ENCODE assay signal across 2 cellular contexts in the genomic region with DNA sequence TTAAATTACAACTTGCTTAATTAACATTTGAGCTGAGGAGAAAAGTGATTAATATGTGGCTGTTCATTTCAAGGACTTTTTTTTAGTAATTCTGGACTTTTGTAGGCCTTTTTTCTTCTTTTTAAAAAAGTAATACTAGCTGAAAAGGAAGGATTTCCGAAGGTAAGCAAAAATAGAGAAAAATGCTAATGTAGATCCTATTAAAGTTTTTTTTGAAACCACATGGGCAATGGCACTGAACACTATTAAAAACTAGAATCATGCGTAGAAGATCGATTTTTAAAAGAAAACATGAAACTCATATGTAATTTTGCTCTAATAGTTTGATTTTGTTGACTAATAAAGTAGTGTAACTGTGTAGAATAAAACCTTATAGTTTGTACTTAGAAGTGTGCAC.
TF ChIP-seq lines count a peak whose summit lies in the region.

No MANE protein-coding gene starts in this region.

TF ChIP-seq in SK-N-SH, 30 proteins besides CTCF, POLR2A, EP300 and RAD21 (continued from another document):
- TF ChIP-seq NFIC (IDR thresholded peaks at IDR 0.05; ENCODE audit: borderline replicate concordance), result no peak

TF ChIP-seq in SK-N-SH treated with all-trans-retinoic acid at 6 μM for 48 hours, 23 proteins besides CTCF, POLR2A, EP300 and RAD21 (continued from another document):
- TF ChIP-seq, protein P1, sequence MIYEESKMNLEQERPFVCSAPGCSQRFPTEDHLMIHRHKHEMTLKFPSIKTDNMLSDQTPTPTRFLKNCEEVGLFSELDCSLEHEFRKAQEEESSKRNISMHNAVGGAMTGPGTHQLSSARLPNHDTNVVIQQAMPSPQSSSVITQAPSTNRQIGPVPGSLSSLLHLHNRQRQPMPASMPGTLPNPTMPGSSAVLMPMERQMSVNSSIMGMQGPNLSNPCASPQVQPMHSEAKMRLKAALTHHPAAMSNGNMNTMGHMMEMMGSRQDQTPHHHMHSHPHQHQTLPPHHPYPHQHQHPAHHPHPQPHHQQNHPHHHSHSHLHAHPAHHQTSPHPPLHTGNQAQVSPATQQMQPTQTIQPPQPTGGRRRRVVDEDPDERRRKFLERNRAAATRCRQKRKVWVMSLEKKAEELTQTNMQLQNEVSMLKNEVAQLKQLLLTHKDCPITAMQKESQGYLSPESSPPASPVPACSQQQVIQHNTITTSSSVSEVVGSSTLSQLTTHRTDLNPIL (CRISPR knock-in tag; IDR thresholded peaks at IDR 0.05; ENCODE audit: low read depth), result no peak
- TF ChIP-seq SNAI2 (CRISPR knock-in tag; IDR thresholded peaks at IDR 0.05), result no peak
- TF ChIP-seq, protein P2, sequence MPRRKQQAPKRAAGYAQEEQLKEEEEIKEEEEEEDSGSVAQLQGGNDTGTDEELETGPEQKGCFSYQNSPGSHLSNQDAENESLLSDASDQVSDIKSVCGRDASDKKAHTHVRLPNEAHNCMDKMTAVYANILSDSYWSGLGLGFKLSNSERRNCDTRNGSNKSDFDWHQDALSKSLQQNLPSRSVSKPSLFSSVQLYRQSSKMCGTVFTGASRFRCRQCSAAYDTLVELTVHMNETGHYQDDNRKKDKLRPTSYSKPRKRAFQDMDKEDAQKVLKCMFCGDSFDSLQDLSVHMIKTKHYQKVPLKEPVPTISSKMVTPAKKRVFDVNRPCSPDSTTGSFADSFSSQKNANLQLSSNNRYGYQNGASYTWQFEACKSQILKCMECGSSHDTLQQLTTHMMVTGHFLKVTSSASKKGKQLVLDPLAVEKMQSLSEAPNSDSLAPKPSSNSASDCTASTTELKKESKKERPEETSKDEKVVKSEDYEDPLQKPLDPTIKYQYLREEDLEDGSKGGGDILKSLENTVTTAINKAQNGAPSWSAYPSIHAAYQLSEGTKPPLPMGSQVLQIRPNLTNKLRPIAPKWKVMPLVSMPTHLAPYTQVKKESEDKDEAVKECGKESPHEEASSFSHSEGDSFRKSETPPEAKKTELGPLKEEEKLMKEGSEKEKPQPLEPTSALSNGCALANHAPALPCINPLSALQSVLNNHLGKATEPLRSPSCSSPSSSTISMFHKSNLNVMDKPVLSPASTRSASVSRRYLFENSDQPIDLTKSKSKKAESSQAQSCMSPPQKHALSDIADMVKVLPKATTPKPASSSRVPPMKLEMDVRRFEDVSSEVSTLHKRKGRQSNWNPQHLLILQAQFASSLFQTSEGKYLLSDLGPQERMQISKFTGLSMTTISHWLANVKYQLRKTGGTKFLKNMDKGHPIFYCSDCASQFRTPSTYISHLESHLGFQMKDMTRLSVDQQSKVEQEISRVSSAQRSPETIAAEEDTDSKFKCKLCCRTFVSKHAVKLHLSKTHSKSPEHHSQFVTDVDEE (CRISPR knock-in tag; IDR thresholded peaks at IDR 0.05), result no peak
- TF ChIP-seq, protein P3, sequence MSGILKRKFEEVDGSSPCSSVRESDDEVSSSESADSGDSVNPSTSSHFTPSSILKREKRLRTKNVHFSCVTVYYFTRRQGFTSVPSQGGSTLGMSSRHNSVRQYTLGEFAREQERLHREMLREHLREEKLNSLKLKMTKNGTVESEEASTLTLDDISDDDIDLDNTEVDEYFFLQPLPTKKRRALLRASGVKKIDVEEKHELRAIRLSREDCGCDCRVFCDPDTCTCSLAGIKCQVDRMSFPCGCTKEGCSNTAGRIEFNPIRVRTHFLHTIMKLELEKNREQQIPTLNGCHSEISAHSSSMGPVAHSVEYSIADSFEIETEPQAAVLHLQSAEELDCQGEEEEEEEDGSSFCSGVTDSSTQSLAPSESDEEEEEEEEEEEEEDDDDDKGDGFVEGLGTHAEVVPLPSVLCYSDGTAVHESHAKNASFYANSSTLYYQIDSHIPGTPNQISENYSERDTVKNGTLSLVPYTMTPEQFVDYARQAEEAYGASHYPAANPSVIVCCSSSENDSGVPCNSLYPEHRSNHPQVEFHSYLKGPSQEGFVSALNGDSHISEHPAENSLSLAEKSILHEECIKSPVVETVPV (CRISPR knock-in tag; IDR thresholded peaks at IDR 0.05), result no peak
- no peak for TF ChIP-seq TCF4 (CRISPR knock-in tag; IDR thresholded peaks at IDR 0.05; ENCODE audit: borderline replicate concordance)
- TF ChIP-seq GLIS3 (CRISPR knock-in tag; IDR thresholded peaks at IDR 0.05), result no peak
- no peak for TF ChIP-seq ESRRG (CRISPR knock-in tag; IDR thresholded peaks at IDR 0.05)
- no peak for TF ChIP-seq OSR1 (CRISPR knock-in tag; IDR thresholded peaks at IDR 0.05)
- no peak for TF ChIP-seq ZFP3 (CRISPR knock-in tag; IDR thresholded peaks at IDR 0.05)
- TF ChIP-seq ZFP30 (CRISPR knock-in tag; IDR thresholded peaks at IDR 0.05), result no peak
- TF ChIP-seq RARB (CRISPR knock-in tag; IDR thresholded peaks at IDR 0.05), result no peak
- no peak for TF ChIP-seq CSDC2 (CRISPR knock-in tag; IDR thresholded peaks at IDR 0.05)
